In genomic region chr19:48872182-48872883, GRCh38 we compare ENCODE assay signal across 1 cellular context.
TF ChIP-seq lines count a peak whose summit lies in the region.

Gene PPP1R15A (plus strand): TSS chr19:48872421. CDS start chr19:48873234, 813 bp downstream.

TF ChIP-seq in HEK293, 187 proteins besides CTCF, POLR2A, EP300 and RAD21 (continued from another document and continues in another):
- 0 out of 2 replicates have a peak, but pooled peaks have one; percentile 26 for TF ChIP-seq ZBTB11 (tag by site-specific recombination; conservative IDR thresholded peaks at IDR 0.05; ENCODE audit: low read depth)
- TF ChIP-seq OVOL3 (tag by site-specific recombination; IDR thresholded peaks at IDR 0.05) = no peak
- TF ChIP-seq ZNF501 (tag by site-specific recombination; IDR thresholded peaks at IDR 0.05) = peak; percentile 80
- no peak for TF ChIP-seq ZNF48 (tag by site-specific recombination; IDR thresholded peaks at IDR 0.05)
- no peak for TF ChIP-seq ZNF155 (tag by site-specific recombination; IDR thresholded peaks at IDR 0.05)
- no peak for TF ChIP-seq ZNF416 (tag by site-specific recombination; IDR thresholded peaks at IDR 0.05)
- peak; percentile 64 for TF ChIP-seq IKZF3 (tag by site-specific recombination; IDR thresholded peaks at IDR 0.05)
- no peak; the same call in 1 of the 2 replicates for TF ChIP-seq ZNF398 (tag by site-specific recombination; IDR thresholded peaks at IDR 0.05)
- TF ChIP-seq ZNF747 (tag by site-specific recombination; IDR thresholded peaks at IDR 0.05) = no peak
- TF ChIP-seq GLIS2 (tag by site-specific recombination; IDR thresholded peaks at IDR 0.05) = peak; percentile 64
- no peak for TF ChIP-seq ZNF175 (tag by site-specific recombination; IDR thresholded peaks at IDR 0.05)
- TF ChIP-seq ZBTB17 (tag by site-specific recombination; IDR thresholded peaks at IDR 0.05) = peak; percentile 59
- no peak for TF ChIP-seq ZNF701 (tag by site-specific recombination; IDR thresholded peaks at IDR 0.05)
- TF ChIP-seq ZNF391 (tag by site-specific recombination; IDR thresholded peaks at IDR 0.05; ENCODE audit: borderline replicate concordance, low read depth) = peak; percentile 98; the same call in 1 of the 2 replicates
- TF ChIP-seq ZNF677 (tag by site-specific recombination; IDR thresholded peaks at IDR 0.05) = peak; percentile 100
- TF ChIP-seq ZNF624 (tag by site-specific recombination; IDR thresholded peaks at IDR 0.05) = no peak
- peak; percentile 58; the same call in 1 of the 2 replicates for TF ChIP-seq ZBTB20 (tag by site-specific recombination; IDR thresholded peaks at IDR 0.05)
- peak; percentile 73 for TF ChIP-seq SP3 (tag by site-specific recombination; IDR thresholded peaks at IDR 0.05)
- TF ChIP-seq KLF8 (tag by site-specific recombination; IDR thresholded peaks at IDR 0.05) = peak; percentile 71
- no peak for TF ChIP-seq REST (tag by site-specific recombination; IDR thresholded peaks at IDR 0.05)
- no peak for TF ChIP-seq PRDM1 (tag by site-specific recombination; IDR thresholded peaks at IDR 0.05)
- TF ChIP-seq ZNF837 (tag by site-specific recombination; IDR thresholded peaks at IDR 0.05) = no peak
- TF ChIP-seq ZNF76 (tag by site-specific recombination; IDR thresholded peaks at IDR 0.05; ENCODE audit: borderline replicate concordance, low read depth) = no peak
- peak; percentile 47; the same call in 1 of the 2 replicates for TF ChIP-seq ZBTB6 (tag by site-specific recombination; IDR thresholded peaks at IDR 0.05)
- TF ChIP-seq SP7 (tag by site-specific recombination; IDR thresholded peaks at IDR 0.05) = peak; percentile 75
- peak; percentile 43; the same call in 1 of the 2 replicates for TF ChIP-seq KLF1 (tag by site-specific recombination; IDR thresholded peaks at IDR 0.05)
- no peak for TF ChIP-seq ZNF596 (tag by site-specific recombination; IDR thresholded peaks at IDR 0.05)
- TF ChIP-seq ZNF549 (tag by site-specific recombination; IDR thresholded peaks at IDR 0.05) = no peak
- TF ChIP-seq PRDM10 (tag by site-specific recombination; IDR thresholded peaks at IDR 0.05) = no peak
- TF ChIP-seq KLF16 (tag by site-specific recombination; IDR thresholded peaks at IDR 0.05) = peak; percentile 56; the same call in 1 of the 2 replicates
- no peak; the same call in 1 of the 2 replicates for TF ChIP-seq ZNF610 (tag by site-specific recombination; IDR thresholded peaks at IDR 0.05; ENCODE audit: borderline replicate concordance)
- peak; percentile 67; the same call in 1 of the 2 replicates for TF ChIP-seq ZNF394 (tag by site-specific recombination; IDR thresholded peaks at IDR 0.05; ENCODE audit: borderline replicate concordance)
- peak; percentile 89 for TF ChIP-seq ZBTB21 (tag by site-specific recombination; IDR thresholded peaks at IDR 0.05)
- TF ChIP-seq ZNF112 (tag by site-specific recombination; IDR thresholded peaks at IDR 0.05) = no peak
- peak; percentile 87 for TF ChIP-seq FEZF1 (tag by site-specific recombination; IDR thresholded peaks at IDR 0.05)
- peak; percentile 65 for TF ChIP-seq ZNF2 (tag by site-specific recombination; IDR thresholded peaks at IDR 0.05)
- no peak for TF ChIP-seq EGR2 (tag by site-specific recombination; IDR thresholded peaks at IDR 0.05; ENCODE audit: low read depth)
- TF ChIP-seq ELK4 (IDR thresholded peaks at IDR 0.05; ENCODE audit: borderline replicate concordance, low read depth, low read length) = no peak
- TF ChIP-seq PATZ1 (tag by site-specific recombination; IDR thresholded peaks at IDR 0.05) = peak; percentile 61
- TF ChIP-seq ZNF777 (tag by site-specific recombination; IDR thresholded peaks at IDR 0.05; ENCODE audit: borderline replicate concordance) = no peak
- no peak for TF ChIP-seq ZNF239 (tag by site-specific recombination; IDR thresholded peaks at IDR 0.05)
- no peak for TF ChIP-seq ZNF664 (tag by site-specific recombination; IDR thresholded peaks at IDR 0.05)
- no peak for TF ChIP-seq ZNF776 (tag by site-specific recombination; IDR thresholded peaks at IDR 0.05; ENCODE audit: borderline replicate concordance)
- 0 out of 2 replicates have a peak, but pooled peaks have one; percentile 34 for TF ChIP-seq PRDM4 (tag by site-specific recombination; IDR thresholded peaks at IDR 0.05)
